8 cellular contexts compared by ENCODE assay signal in genomic region chr6:33247977-33248642, GRCh38. TPM values are rescaled to one million over a fixed set of nuclear protein-coding genes. Genes with fewer than 3 reads are reported as not detected.
A peak's percentile ranks its signal among the peaks of the same experiment; 100 is the strongest.
DNase-seq lines count a peak whose midpoint lies in the region; ATAC-seq and TF ChIP-seq lines count a peak whose summit lies in the region.

No MANE protein-coding gene starts in this region.

- H3K4me1 ChIP-seq in lung (ENCODE audit: control insufficient read depth in 2 of 2, insufficient read depth in 2 of 2, low read length in 2 of 2): peaks cover 3 to 12% of the 10 kb centered on the region in 2 donors

- ATAC-seq in GM18868 (IDR thresholded peaks at IDR 0.05; ENCODE audit: unreplicated experiment) (peak; percentile 35), lung (ENCODE audit: insufficient read depth, low FRiP score) (peak; percentile 85)

- H3K27me3 ChIP-seq in lung (ENCODE audit: control insufficient read depth, insufficient read depth): no peaks in the 10 kb centered on the region

- DNase-seq in A172 (ENCODE audit: low spot score) (peak; percentile 87), HUDEP-2 (lab: John Stamatoyannopoulos, UW; ENCODE audit: unreplicated experiment in 76 of 76) (peak in 74 of 76 experiments; percentile 14 to 94 (median 83)), lung (ENCODE audit: low spot score) (peak; percentile 89)
- DNase-seq in NK-92 treated with Interleukin-12 subunit alpha and Interleukin-12 subunit beta, amount 100 ng/mL, for 24 hours (lab: John Stamatoyannopoulos, UW): peak; percentile 82
- peak; percentile 98 for DNase-seq in activated CD8-positive, alpha-beta memory T cell treated with anti-CD3 and anti-CD28 coated beads for 24 hours
- peak; percentile 88 for DNase-seq in effector CD4-positive, alpha-beta T cell
- peak; percentile 78 to 94 (median 81) for DNase-seq in stimulated activated CD4-positive, alpha-beta T cell treated with anti-CD3 and anti-CD28 coated beads, TNF-alpha, amount 100 ng/mL, for 1 hour (ENCODE audit: low read depth in 3 of 3, low spot score in 1 of 3)

- TF ChIP-seq CTCF in lung (IDR thresholded peaks at IDR 0.05; ENCODE audit: control extremely low read depth, extremely low read depth): peak; percentile 93

- H3K4me3 ChIP-seq in lung: peak overlapping the region; percentile 26

- H3K36me3 ChIP-seq in lung (ENCODE audit: control insufficient read depth in 2 of 2, insufficient read depth in 2 of 2, low read length in 2 of 2): peaks cover 0 to 2% of the 10 kb centered on the region in 2 donors

- H3K9me3 ChIP-seq in lung (ENCODE audit: control insufficient read depth in 2 of 2, insufficient read depth in 1 of 2, low read length in 1 of 2): no peaks in the 10 kb centered on the region

- WGBS in lung, 2 donors: 2 to 5% methylated on average over 28 of the region's 28 CpGs

- peak overlapping the region; percentile 79 to 83 for H3K27ac ChIP-seq in lung (ENCODE audit: low read depth in 1 of 2, low read length in 1 of 2)

RNA-seq across cellular contexts. Expression of gene VPS52, which starts 23.6 kb away (rescaled TPM):
- total RNA-seq in A172 (2014; rRNA removed; shearing (Covaris generic)): 23.2 and 34.3 TPM in 2 replicates
- total RNA-seq in lung: 10 to 100 TPM; 46.5 to 59.9 TPM
- polyA plus RNA-seq in lung: 10 to 100 TPM; 37.3 to 41.3 TPM

RNA-seq across cellular contexts. Expression of gene RPS18, which starts 23.8 kb away (rescaled TPM):
- total RNA-seq in A172 (2014; rRNA removed; shearing (Covaris generic)): 2,019 and 2,446 TPM in 2 replicates
- 1,000 to 10,000 TPM; 1,324 to 2,087 TPM for total RNA-seq in lung
- polyA plus RNA-seq in lung: 1,000 to 10,000 TPM; 3,902 to 8,495 TPM

RNA-seq across cellular contexts. Expression of gene B3GALT4, which starts 28.8 kb away (rescaled TPM):
- 0.07 TPM in 2 replicates for total RNA-seq in A172 (2014; rRNA removed; shearing (Covaris generic))
- total RNA-seq in lung: 10 to 100 TPM in 1 of 2 donors, 1 to 10 TPM in 1; 6.8 to 19.0 TPM
- 10 to 100 TPM; 11.2 to 16.8 TPM for polyA plus RNA-seq in lung

RNA-seq across cellular contexts. Expression of gene RING1, which starts 39.8 kb away (rescaled TPM):
- total RNA-seq in A172 (2014; rRNA removed; shearing (Covaris generic)): 16.2 and 19.7 TPM in 2 replicates
- total RNA-seq in lung: 10 to 100 TPM; 30.0 to 46.6 TPM
- 10 to 100 TPM; 34.2 to 43.6 TPM for polyA plus RNA-seq in lung

RNA-seq across cellular contexts. Expression of gene WDR46, which starts 40.9 kb away (rescaled TPM):
- total RNA-seq in A172 (2014; rRNA removed; shearing (Covaris generic)): 77.9 and 95.4 TPM in 2 replicates
- 10 to 100 TPM; 26.3 to 48.0 TPM for total RNA-seq in lung
- polyA plus RNA-seq in lung: 10 to 100 TPM; 47.3 to 47.6 TPM

Comparison
In these comparisons a context has a peak if more than half of its experiments do, and no peak if none do; other contexts are left out.
1. Peak in every context shown above with its lines: DNase-seq, ATAC-seq, H3K4me3 ChIP-seq and H3K27ac ChIP-seq.